8 cellular contexts compared by ENCODE assay signal in genomic region chr22:38724926-38725571, GRCh38. TPM values are rescaled to one million over a fixed set of nuclear protein-coding genes. Genes with fewer than 3 reads are reported as not detected.
DNase-seq lines count a peak whose midpoint lies in the region; ATAC-seq and TF ChIP-seq lines count a peak whose summit lies in the region.

No MANE protein-coding gene starts in this region.

- H3K27me3 ChIP-seq in heart right ventricle (no peaks in the 10 kb centered on the region), right atrium auricular region (no peaks in the 10 kb centered on the region), left lung (no peaks in the 10 kb centered on the region)

- peaks cover 0 to 11% (median 0%) of the 10 kb centered on the region in 9 donors for H3K4me1 ChIP-seq in heart right ventricle
- no peaks in the 10 kb centered on the region for H3K4me1 ChIP-seq in right atrium auricular region
- no peaks in the 10 kb centered on the region for H3K4me1 ChIP-seq in left lung

- intact Hi-C loops in heart right ventricle (cut with DNase I), result no loop called here
- intact Hi-C loops in left lung (cut with DNase I), result no loop called here

- no peak overlapping the region for H3K4me3 ChIP-seq in heart right ventricle
- no peak overlapping the region for H3K4me3 ChIP-seq in right atrium auricular region
- H3K4me3 ChIP-seq in astrocyte of the cerebellum (ENCODE audit: low read depth, low read length), result no peak overlapping the region
- no peak overlapping the region for H3K4me3 ChIP-seq in left lung

- in situ Hi-C loops in astrocyte of the cerebellum (cut with HindIII; ENCODE audit: low sequenced_read_pairs), result no loop called here

- WGBS in heart right ventricle, 2 donors, result 64 to 74% methylated on average over 3 of the region's 3 CpGs

- ATAC-seq in heart right ventricle, result peak in 1 of 8 donors; percentile 8
- ATAC-seq in left lung, result peak; percentile 32
- no peak for ATAC-seq in GM19328 (IDR thresholded peaks at IDR 0.05; ENCODE audit: unreplicated experiment)
- no peak for ATAC-seq in HG03442 (IDR thresholded peaks at IDR 0.05; ENCODE audit: unreplicated experiment)
- ATAC-seq in GM21619 (IDR thresholded peaks at IDR 0.05; ENCODE audit: unreplicated experiment), result no peak

- TF ChIP-seq CTCF in heart right ventricle (IDR thresholded peaks at IDR 0.05) (peak in 8 of 9 donors; percentile 6 to 51 (median 40)), right atrium auricular region (IDR thresholded peaks at IDR 0.05) (peak in 1 of 2 donors; percentile 31), astrocyte of the cerebellum (IDR thresholded peaks at IDR 0.05; ENCODE audit: low read depth, low read length, missing control alignments) (peak; percentile 71), left lung (IDR thresholded peaks at IDR 0.05) (peak; percentile 21 to 47)

- H3K9me3 ChIP-seq in heart right ventricle, result no peaks in the 10 kb centered on the region
- no peaks in the 10 kb centered on the region for H3K9me3 ChIP-seq in right atrium auricular region
- H3K9me3 ChIP-seq in left lung, result no peaks in the 10 kb centered on the region

- H3K27ac ChIP-seq in heart right ventricle, result no peak overlapping the region
- H3K27ac ChIP-seq in right atrium auricular region, result no peak overlapping the region
- H3K27ac ChIP-seq in left lung, result no peak overlapping the region

- peaks cover under 1 to 100% (median 83%) of the 10 kb centered on the region in 9 donors for H3K36me3 ChIP-seq in heart right ventricle
- H3K36me3 ChIP-seq in right atrium auricular region, result peaks cover 97% of the 10 kb centered on the region
- peaks cover 6 to 100% of the 10 kb centered on the region in 2 donors for H3K36me3 ChIP-seq in left lung

- DNase-seq in heart right ventricle (no peak), right atrium auricular region (ENCODE audit: low spot score) (no peak), NCI-H2196 treated with DMSO at 0.1 percent for 48 hours (lab: John Stamatoyannopoulos, UW; ENCODE audit: unreplicated experiment) (peak; percentile 14), astrocyte of the cerebellum (ENCODE audit: low read depth) (no peak), left lung (peak in 1 of 2 donors; percentile 23)

RNA-seq across cellular contexts. Expression of gene GTPBP1, which starts 19.3 kb away (rescaled TPM):
- total RNA-seq in heart right ventricle, result 10 to 100 TPM; 23.0 to 53.2 (median 34.2) TPM
- 10 to 100 TPM; 13.5 to 18.4 TPM for polyA plus RNA-seq in heart right ventricle
- total RNA-seq in right atrium auricular region, result 10 to 100 TPM; 23.2 to 32.2 TPM
- 10 to 100 TPM; 45.7 to 51.0 TPM for total RNA-seq in left lung

RNA-seq across cellular contexts. Expression of gene JOSD1, which starts 24.3 kb away (rescaled TPM):
- total RNA-seq in heart right ventricle (10 to 100 TPM; 13.7 to 37.3 (median 21.8) TPM), right atrium auricular region (10 to 100 TPM; 20.0 to 37.3 TPM), left lung (10 to 100 TPM; 55.6 to 57.3 TPM)
- polyA plus RNA-seq in heart right ventricle, result 10 to 100 TPM in 1 of 2 donors, 1 to 10 TPM in 1; 9.6 to 24.2 TPM

RNA-seq across cellular contexts. Expression of gene SUN2, which starts 30.7 kb away (rescaled TPM):
- 100 to 1,000 TPM in 5 of 10 donors, 10 to 100 TPM in 5; 70.2 to 178 (median 97.2) TPM for total RNA-seq in heart right ventricle
- 100 to 1,000 TPM in 1 of 2 donors, 10 to 100 TPM in 1; 38.6 to 112 TPM for polyA plus RNA-seq in heart right ventricle
- total RNA-seq in right atrium auricular region, result 100 to 1,000 TPM; 155 to 252 TPM
- total RNA-seq in left lung, result 100 to 1,000 TPM in 1 of 2 donors, 10 to 100 TPM in 1; 99.3 to 174 TPM

RNA-seq across cellular contexts. Expression of gene TOMM22, which starts 43.3 kb away (rescaled TPM):
- 10 to 100 TPM; 55.7 to 86.2 (median 72.2) TPM for total RNA-seq in heart right ventricle
- 10 to 100 TPM; 23.0 to 40.7 TPM for polyA plus RNA-seq in heart right ventricle
- total RNA-seq in right atrium auricular region, result 10 to 100 TPM; 36.9 to 42.5 TPM
- total RNA-seq in left lung, result 10 to 100 TPM; 54.3 to 67.0 TPM
